8 cellular contexts compared by ENCODE assay signal in genomic region chr12:31736472-31736871, GRCh38. TPM values are rescaled to one million over a fixed set of nuclear protein-coding genes. Genes with fewer than 3 reads are reported as not detected.
A peak's percentile ranks its signal among the peaks of the same experiment; 100 is the strongest.
DNase-seq lines count a peak whose midpoint lies in the region; ATAC-seq, FAIRE-seq and TF ChIP-seq lines count a peak whose summit lies in the region.

No MANE protein-coding gene starts in this region.

- H3K36me3 ChIP-seq in HCT116 (ENCODE audit: control insufficient read depth in 1 of 2, insufficient read depth in 2 of 2, low read length in 2 of 2) (no peaks in the 10 kb centered on the region), K562 (ENCODE audit: control insufficient read depth, insufficient read depth, low read length) (no peaks in the 10 kb centered on the region), aorta (ENCODE audit: control insufficient read depth in 1 of 2, insufficient read depth in 2 of 2, low read length in 1 of 2) (no peaks in the 10 kb centered on the region), tibial nerve (no peaks in the 10 kb centered on the region)

- peaks cover 12% of the 10 kb centered on the region for H3K36me3 Mint-ChIP-seq in T-helper 1 cell treated with Interleukin-12 subunit alpha and Interleukin-12 subunit beta and Interleukin-4 antibody, amounts not matched to agents 30 μg/mL and 1 μg/mL, for 36 hours (ENCODE audit: low read depth)

- H4K20me1 ChIP-seq in HCT116 (ENCODE audit: insufficient read depth) (no peaks in the 10 kb centered on the region), K562 (replicated peaks; ENCODE audit: control insufficient read depth, insufficient read depth, low read length) (no peaks in the 10 kb centered on the region)

- DNase-seq in HCT116 (ENCODE audit: low read depth, low spot score) (no peak), K562 (ENCODE audit: extremely low read depth in 1 of 4, low spot score in 3 of 4) (peak in 1 of 4 experiments; percentile 85), aorta (no peak), NCI-H2081 (lab: John Stamatoyannopoulos, UW) (no peak), tibial nerve (ENCODE audit: low spot score in 2 of 2) (no peak)
- peak; percentile 79 for DNase-seq in stimulated activated CD4-positive, alpha-beta T cell treated with anti-CD3 and anti-CD28 coated beads, Interleukin-4, amount 100 ng/mL, for 24 hours

- POLR2A ChIA-PET in HCT116 (lab: Charles Lee): interaction anchor here (0.7 to 6.7 kb wide), 2 partner anchors 13 to 686 kb away, joined by 3 to 54 read pairs; no protein-coding TSS in a partner anchor
- POLR2A ChIA-PET in K562 (lab: Yijun Ruan, JAX): interaction anchor here (0.6 to 2.4 kb wide), 5 partner anchors 8 to 758 kb away, joined by 3 to 9 read pairs (median 3); partner anchors contain the start of gene AMN1

- TF ChIP-seq RAD21 in HCT116 (IDR thresholded peaks at IDR 0.05; ENCODE audit: low read depth): no peak
- no peak for TF ChIP-seq RAD21 in K562 (CRISPR knock-in tag; conservative IDR thresholded peaks at IDR 0.05 in 1 of 2, IDR thresholded peaks at IDR 0.05 in 1 of 2)

- no peak for TF ChIP-seq POLR2A in HCT116 (IDR thresholded peaks at IDR 0.05; ENCODE audit: borderline replicate concordance, extremely low read depth, insufficient read depth, insufficient read length)
- no peak for TF ChIP-seq POLR2A in K562 (conservative IDR thresholded peaks at IDR 0.05)
- no peak for TF ChIP-seq POLR2A in tibial nerve (IDR thresholded peaks at IDR 0.05)

- CTCF ChIA-PET in HCT116 (lab: Charles Lee): no interaction called here
- CTCF ChIA-PET in K562 (lab: Yijun Ruan, JAX; ENCODE audit: low intra/inter-chr PET ratio): no interaction called here

- H3K79me2 ChIP-seq in HCT116 (ENCODE audit: insufficient read depth, low read length) (no peaks in the 10 kb centered on the region), K562 (ENCODE audit: control insufficient read depth, insufficient read depth, low read length) (no peaks in the 10 kb centered on the region)

- H3K27ac ChIP-seq in HCT116 (ENCODE audit: low read depth, low read length) (no peak overlapping the region), K562 (ENCODE audit: extremely low read depth, low read depth, low read length) (peak overlapping the region; percentile 67), aorta (ENCODE audit: low read depth in 1 of 2, low read length in 2 of 2) (no peak overlapping the region), tibial nerve (no peak overlapping the region)

- no peaks in the 10 kb centered on the region for H3K9me1 ChIP-seq in K562 (ENCODE audit: control insufficient read depth, insufficient read depth, low read length)

- H2AFZ ChIP-seq in HCT116 (ENCODE audit: low read depth, low read length, poor library complexity, severe bottlenecking): peak overlapping the region; percentile 73
- no peak overlapping the region for H2AFZ ChIP-seq in K562 (ENCODE audit: low read depth, low read length)

- H3K4me3 ChIP-seq in HCT116 (replicated peaks in 1 of 2; ENCODE audit: low read depth in 1 of 2, low read length in 2 of 2) (no peak overlapping the region), K562 (no peak overlapping the region), aorta (ENCODE audit: low read length in 2 of 2) (no peak overlapping the region), tibial nerve (no peak overlapping the region)

- H3K9me3 ChIP-seq in HCT116 (ENCODE audit: control insufficient read depth in 1 of 2, insufficient read depth in 1 of 2, low read depth in 1 of 2, low read length in 2 of 2) (no peaks in the 10 kb centered on the region), K562 (replicated peaks; ENCODE audit: control insufficient read depth, insufficient read depth, low read depth, low read length) (no peaks in the 10 kb centered on the region), aorta (ENCODE audit: control insufficient read depth, low read length) (no peaks in the 10 kb centered on the region), tibial nerve (no peaks in the 10 kb centered on the region)

- TF ChIP-seq CTCF in HCT116 (IDR thresholded peaks at IDR 0.05 in 2 of 3, conservative IDR thresholded peaks at IDR 0.05 in 1 of 3; ENCODE audit: borderline replicate concordance in 1 of 3, insufficient read depth in 1 of 3, low read depth in 2 of 3, low read length in 2 of 3): no peak
- TF ChIP-seq CTCF in K562 (IDR thresholded peaks at IDR 0.05 in 2 of 3, conservative IDR thresholded peaks at IDR 0.05 in 1 of 3; ENCODE audit: insufficient read depth in 2 of 3, low read depth in 1 of 3, low read length in 3 of 3): no peak
- TF ChIP-seq CTCF in tibial nerve (IDR thresholded peaks at IDR 0.05): no peak

- H3K27ac Mint-ChIP-seq in T-helper 1 cell treated with Interleukin-12 subunit alpha and Interleukin-12 subunit beta and Interleukin-4 antibody, amounts not matched to agents 30 μg/mL and 1 μg/mL, for 36 hours: peak overlapping the region; percentile 85

- no peaks in the 10 kb centered on the region for H3K27me3 Mint-ChIP-seq in T-helper 1 cell treated with Interleukin-12 subunit alpha and Interleukin-12 subunit beta and Interleukin-4 antibody, amounts not matched to agents 30 μg/mL and 1 μg/mL, for 36 hours (ENCODE audit: low read depth)

- intact Hi-C loops in HCT116 (cut with micrococcal nuclease): no loop called here
- intact Hi-C loops in K562 (cut with micrococcal nuclease): no loop called here
- intact Hi-C loops in aorta (cut with DNase I): loop anchor here in 1 of 2 donors (10.0 kb wide), 1 partner anchor 218 kb away; the partner anchor contains the start of gene RESF1

- H3K4me1 ChIP-seq in HCT116 (ENCODE audit: control insufficient read depth in 1 of 2, insufficient read depth in 2 of 2, low read length in 2 of 2): peaks cover 34 to 69% of the 10 kb centered on the region in 2 experiments
- H3K4me1 ChIP-seq in K562 (replicated peaks in 1 of 2; ENCODE audit: control insufficient read depth in 2 of 2, insufficient read depth in 2 of 2, low read length in 2 of 2): peaks cover 11 to 54% of the 10 kb centered on the region in 2 experiments; a peak in 4 of 5 replicates
- H3K4me1 ChIP-seq in aorta (ENCODE audit: control insufficient read depth in 1 of 2, insufficient read depth in 2 of 2, low read length in 2 of 2): peaks cover 0 to 2% of the 10 kb centered on the region in 2 donors
- peaks cover 0 to 13% (median 4%) of the 10 kb centered on the region in 4 donors for H3K4me1 ChIP-seq in tibial nerve

- TF ChIP-seq EP300 in K562 (IDR thresholded peaks at IDR 0.05; ENCODE audit: low read length) (peak; percentile 36; the same call in 1 of the 2 replicates), tibial nerve (IDR thresholded peaks at IDR 0.05) (no peak)

- no TSS peak for BruUV-seq in HCT116 (replicated peaks; lab: Mats Ljungman, UMichigan)
- BruUV-seq in K562 (replicated peaks; lab: Mats Ljungman, UMichigan): no TSS peak

- H3K27me3 ChIP-seq in HCT116 (ENCODE audit: insufficient read depth, low read length) (no peaks in the 10 kb centered on the region), K562 (ENCODE audit: control insufficient read depth in 2 of 2, insufficient read depth in 2 of 2, low read length in 2 of 2) (no peaks in the 10 kb centered on the region), aorta (ENCODE audit: control insufficient read depth in 1 of 2, insufficient read depth in 2 of 2, low read length in 1 of 2) (no peaks in the 10 kb centered on the region), tibial nerve (no peaks in the 10 kb centered on the region)

- peaks cover 51% of the 10 kb centered on the region for H3K4me1 Mint-ChIP-seq in T-helper 1 cell treated with Interleukin-12 subunit alpha and Interleukin-12 subunit beta and Interleukin-4 antibody, amounts not matched to agents 30 μg/mL and 1 μg/mL, for 36 hours (ENCODE audit: low read depth)

- peak; percentile 80 for FAIRE-seq in K562 (lab: Jason Lieb, UNC)

- H3K9me2 ChIP-seq in HCT116 (ENCODE audit: insufficient read depth): no peaks in the 10 kb centered on the region

- ATAC-seq in HCT116: no peak
- peak; percentile 77 for ATAC-seq in K562
- ATAC-seq in aorta (ENCODE audit: low FRiP score): no peak
- ATAC-seq in HG03045 (IDR thresholded peaks at IDR 0.05; ENCODE audit: unreplicated experiment): no peak

- RAD21 ChIA-PET in HCT116 (lab: Charles Lee; ENCODE audit: low non-redundant PET in 1 of 2, low total read pairs in 2 of 2, uncharacterized antibody in 2 of 2, unreplicated experiment in 2 of 2): no interaction called here

- H3K9ac ChIP-seq in HCT116 (ENCODE audit: low read length): peak overlapping the region; percentile 10; the same call in 1 of the 2 replicates
- H3K9ac ChIP-seq in K562 (ENCODE audit: insufficient read depth in 1 of 2, low read depth in 2 of 2, low read length in 2 of 2): no peak overlapping the region

- peaks cover 16% of the 10 kb centered on the region for H3K9me3 Mint-ChIP-seq in T-helper 1 cell treated with Interleukin-12 subunit alpha and Interleukin-12 subunit beta and Interleukin-4 antibody, amounts not matched to agents 30 μg/mL and 1 μg/mL, for 36 hours

- peak overlapping the region; percentile 38; the same call in 1 of the 2 replicates for H3K4me2 ChIP-seq in HCT116 (ENCODE audit: low read length)
- H3K4me2 ChIP-seq in K562 (ENCODE audit: insufficient read depth, low read length): no peak overlapping the region

- in situ Hi-C loops in K562 (cut with MboI): no loop called here

- peak overlapping the region; percentile 5 for H3K4me3 Mint-ChIP-seq in T-helper 1 cell treated with Interleukin-12 subunit alpha and Interleukin-12 subunit beta and Interleukin-4 antibody, amounts not matched to agents 30 μg/mL and 1 μg/mL, for 36 hours

TF ChIP-seq in K562, 482 proteins besides CTCF, POLR2A, EP300 and RAD21 (continues in another document):
- TF ChIP-seq SMARCA4 (IDR thresholded peaks at IDR 0.05): peak; percentile 59

RNA-seq across cellular contexts. Expression of gene AMN1, which starts 7.7 kb away (rescaled TPM):
- 26.9 TPM for total RNA-seq in HCT116 (2021; ENCODE audit: unreplicated experiment)
- polyA plus RNA-seq in HCT116 (2012): 24.5 and 31.4 TPM in 2 replicates
- 13.1 and 20.6 TPM in 2 replicates for total RNA-seq in K562 (2011; cell fraction: chromatin; rRNA removed; ENCODE audit: low replicate concordance)
- total RNA-seq in K562 (2011; cell fraction: nucleolus; rRNA removed): 7.5 and 9.8 TPM in 2 replicates
- 12.9 and 18.0 TPM in 2 replicates for total RNA-seq in K562 (2011; cell fraction: nucleoplasm; rRNA removed)
- 5.2 and 6.1 TPM in 2 replicates for total RNA-seq in K562 (2014; rRNA removed)
- total RNA-seq in K562 (2014; rRNA removed; fragmentation: Illumina TruSeq; extraction: Trizol): 10.3 and 12.4 TPM in 2 replicates
- 7.5 and 7.9 TPM in 2 replicates for total RNA-seq in K562 (2015; rRNA removed; fragmentation: Illumina TruSeq; extraction: Trizol)
- total RNA-seq in K562 (2021): 5.4 and 8.8 TPM in 2 replicates
- 25.8 and 26.6 TPM in 2 replicates for polyA plus RNA-seq in K562 (2011; rRNA removed)
- polyA plus RNA-seq in K562 (2011; cell fraction: cytosol; rRNA removed): 6.7 and 21.0 TPM in 2 replicates
- polyA plus RNA-seq in K562 (2011; cell fraction: nucleus; rRNA removed): 10.9 and 20.0 TPM in 2 replicates
- polyA plus RNA-seq in K562 (2012): 6.8 and 13.1 TPM in 2 replicates
- polyA plus RNA-seq in K562 (2014; fragmentation: Illumina TruSeq; extraction: Trizol): 11.4 and 13.3 TPM in 2 replicates
- polyA plus RNA-seq in K562 (2014; fragmentation: Nextera tagmentation; extraction: Ambion mirVana): 10 to 100 TPM; 26.9 to 27.6 TPM
- polyA plus RNA-seq in K562 (2014; rRNA removed): 12.8 and 13.0 TPM in 2 replicates
- polyA minus RNA-seq in K562 (2011; rRNA and poly(A)+ RNA removed): 18.5 and 19.7 TPM in 2 replicates
- 5.2 and 7.9 TPM in 2 replicates for polyA minus RNA-seq in K562 (2011; cell fraction: cytosol; rRNA and poly(A)+ RNA removed)
- 3.0 and 9.9 TPM in 2 replicates for polyA minus RNA-seq in K562 (2011; cell fraction: nucleus; rRNA and poly(A)+ RNA removed)
- total RNA-seq in aorta: 10 to 100 TPM; 11.7 to 12.4 TPM
- 10 to 100 TPM; 12.3 to 23.7 TPM for polyA plus RNA-seq in aorta
- total RNA-seq in tibial nerve: 10 to 100 TPM in 2 of 4 donors, 1 to 10 TPM in 2; 6.5 to 10.5 (median 9.4) TPM

Comparison
In these comparisons a context has a peak if more than half of its experiments do, and no peak if none do; other contexts are left out.
1. Of the 22 proteins assayed by ChIP-seq in both K562 and HCT116: peak only in K562: FOSL1; only in HCT116: none; in both: none; in neither: 18; mixed calls (peak in some experiments, not most) for 3.